In the genomic region with DNA sequence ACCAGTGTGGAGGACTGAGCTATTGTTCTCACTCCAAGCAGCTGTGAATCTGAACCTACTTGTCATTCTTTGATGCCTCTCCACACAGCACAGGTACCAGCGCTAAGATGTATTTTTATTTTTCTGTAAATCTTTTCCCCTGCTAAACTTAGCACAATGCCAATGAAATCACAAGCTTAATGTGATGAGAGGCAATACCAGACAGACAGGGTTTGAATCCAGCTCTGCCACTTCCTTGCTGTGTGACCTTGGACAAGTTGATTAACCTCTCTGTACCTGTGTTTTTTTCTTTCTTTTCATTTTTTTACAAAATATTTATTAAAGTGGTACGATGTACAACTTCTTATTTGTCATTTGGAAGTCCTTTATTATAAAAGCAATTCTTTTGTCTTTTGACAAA, we compare ENCODE assay signal across 20 cellular contexts.
DNase-seq lines count a peak whose midpoint lies in the region; ATAC-seq, FAIRE-seq and TF ChIP-seq lines count a peak whose summit lies in the region.
"Had no signal": no experiment of that assay in that cellular context is flagged by ENCODE, and none has a peak within 500 bp of the region (broad histone marks: within the 10 kb centered on the region; RNA-seq: fewer than 3 reads in every experiment).

No MANE protein-coding gene starts in this region.

- intact Hi-C loops in HepG2 (cut with micrococcal nuclease; ENCODE audit: unreplicated experiment) (no loop called here), right lobe of liver (cut with DNase I) (no loop called here), K562 (cut with micrococcal nuclease) (no loop called here), testis (cut with DNase I; ENCODE audit: low total_unique reads) (no loop called here)

- H3K9ac ChIP-seq in HepG2 (ENCODE audit: insufficient read depth, low read depth, low read length) (no peak overlapping the region), K562 (ENCODE audit: insufficient read depth in 1 of 2, low read depth in 2 of 2, low read length in 2 of 2) (no peak overlapping the region)
- H3K9ac ChIP-seq: BLaER1 treated with 17β-estradiol and CSF1 and Interleukin-3, amounts not matched to agents 10 nM and 100 nM had no signal

- TF ChIP-seq CTCF in HepG2 (CRISPR knock-in tag; IDR thresholded peaks at IDR 0.05): no peak
- TF ChIP-seq CTCF in right lobe of liver (IDR thresholded peaks at IDR 0.05): no peak
- TF ChIP-seq CTCF in K562 (IDR thresholded peaks at IDR 0.05 in 2 of 3, conservative IDR thresholded peaks at IDR 0.05 in 1 of 3; ENCODE audit: insufficient read depth in 2 of 3, low read depth in 1 of 3, low read length in 3 of 3): no peak
- no peak for TF ChIP-seq CTCF in testis (IDR thresholded peaks at IDR 0.05)

- H3K4me2 ChIP-seq in HepG2 (ENCODE audit: low read depth, low read length): no peak overlapping the region
- no peak overlapping the region for H3K4me2 ChIP-seq in K562 (ENCODE audit: insufficient read depth, low read length)
- H3K4me2 ChIP-seq: A549; BLaER1 treated with 17β-estradiol and CSF1 and Interleukin-3, amounts not matched to agents 10 nM and 100 nM had no signal

- no peak for TF ChIP-seq POLR2A in HepG2 (IDR thresholded peaks at IDR 0.05; ENCODE audit: insufficient read depth in 1 of 2, low read depth in 2 of 2, low read length in 2 of 2)
- no peak for TF ChIP-seq POLR2A in right lobe of liver (IDR thresholded peaks at IDR 0.05)
- TF ChIP-seq POLR2A in K562 (conservative IDR thresholded peaks at IDR 0.05): no peak
- TF ChIP-seq POLR2A in testis (IDR thresholded peaks at IDR 0.05): no peak

- TF ChIP-seq EP300 in HepG2 (IDR thresholded peaks at IDR 0.05; ENCODE audit: low read depth in 2 of 2, low read length in 2 of 2) (no peak), HepG2 (CRISPR knock-in tag; IDR thresholded peaks at IDR 0.05; ENCODE audit: borderline replicate concordance) (no peak), K562 (IDR thresholded peaks at IDR 0.05; ENCODE audit: low read length) (no peak)

- WGBS in HepG2 (ENCODE audit: low lambda C conversion rate): 51% methylated on average over 2 of the region's 2 CpGs
- WGBS in right lobe of liver (ENCODE audit: insufficient coverage, low coverage, low lambda C conversion rate, missing lambda C conversion rate): 63% methylated on average over 2 of the region's 2 CpGs
- 3% methylated on average over 2 of the region's 2 CpGs for WGBS in K562 (ENCODE audit: insufficient coverage, low coverage, missing lambda C conversion rate)
- WGBS in testis, 2 donors: 88 to 91% methylated on average over 2 of the region's 2 CpGs

- H3K27ac ChIP-seq in HepG2 (ENCODE audit: extremely low read length, insufficient read depth, low read length) (no peak overlapping the region), right lobe of liver (no peak overlapping the region), K562 (ENCODE audit: extremely low read depth, low read depth, low read length) (no peak overlapping the region), testis (no peak overlapping the region)
- H3K27ac ChIP-seq: 22Rv1; A549; BLaER1 treated with 17β-estradiol and CSF1 and Interleukin-3, amounts not matched to agents 10 nM and 100 nM; C4-2B had no signal

- H3K4me3 ChIP-seq in HepG2 (replicated peaks in 1 of 3; ENCODE audit: insufficient read depth in 1 of 3, low read depth in 2 of 3, low read length in 3 of 3) (no peak overlapping the region), right lobe of liver (no peak overlapping the region), K562 (no peak overlapping the region), testis (no peak overlapping the region)
- H3K4me3 ChIP-seq: A549; BLaER1 treated with 17β-estradiol and CSF1 and Interleukin-3, amounts not matched to agents 10 nM and 100 nM had no signal

- H3K4me1 ChIP-seq in HepG2 (ENCODE audit: insufficient read depth, low read length): no peaks in the 10 kb centered on the region
- no peaks in the 10 kb centered on the region for H3K4me1 ChIP-seq in right lobe of liver
- no peaks in the 10 kb centered on the region for H3K4me1 ChIP-seq in K562 (replicated peaks in 1 of 2; ENCODE audit: control insufficient read depth in 2 of 2, insufficient read depth in 2 of 2, low read length in 2 of 2)
- no peaks in the 10 kb centered on the region for H3K4me1 ChIP-seq in testis
- H3K4me1 ChIP-seq: A549, Caco-2 had no signal

- no peak for DNase-seq in HepG2 (ENCODE audit: low spot score)
- no peak for DNase-seq in right lobe of liver
- no peak for DNase-seq in K562 (ENCODE audit: extremely low read depth in 1 of 4, low spot score in 3 of 4)
- no peak for DNase-seq in testis
- DNase-seq in NCI-H1436 treated with DMSO at 0.1 percent for 48 hours (lab: John Stamatoyannopoulos, UW): no peak
- DNase-seq: AML-193; Caco-2; Calu3; CD4-positive, alpha-beta T cell; CD8-positive, alpha-beta T cell; DMS79 treated with DMSO at 0.1 percent for 48 hours; GF-D8 had no signal

- POLR2A ChIA-PET in HepG2 (lab: Yijun Ruan, JAX) (no interaction called here), K562 (lab: Yijun Ruan, JAX) (interaction anchor here (0.7 kb wide), 1 partner anchor 360 kb away, joined by 3 read pairs; no protein-coding TSS in a partner anchor)

- H3K9me3 ChIP-seq in HepG2 (ENCODE audit: low read length) (peaks cover 9% of the 10 kb centered on the region; the same call in 1 of the 2 replicates), right lobe of liver (no peaks in the 10 kb centered on the region), K562 (replicated peaks; ENCODE audit: control insufficient read depth, insufficient read depth, low read depth, low read length) (no peaks in the 10 kb centered on the region), testis (no peaks in the 10 kb centered on the region)
- H3K9me3 ChIP-seq: Caco-2 had no signal

- no TSS peak for BruUV-seq in HepG2 (replicated peaks; lab: Mats Ljungman, UMichigan)
- BruUV-seq in K562 (replicated peaks; lab: Mats Ljungman, UMichigan): no TSS peak

- H3K9me1 ChIP-seq in K562 (ENCODE audit: control insufficient read depth, insufficient read depth, low read length): no peaks in the 10 kb centered on the region

- in situ Hi-C loops in HepG2 (cut with HindIII; ENCODE audit: extremely low pct_ligation_motif_present, low pct_unique_long_range_greater_than_20kb): no loop called here
- in situ Hi-C loops in K562 (cut with MboI): no loop called here

- H4K20me1 ChIP-seq in HepG2 (ENCODE audit: insufficient read depth, low read length): no peaks in the 10 kb centered on the region
- no peaks in the 10 kb centered on the region for H4K20me1 ChIP-seq in K562 (replicated peaks; ENCODE audit: control insufficient read depth, insufficient read depth, low read length)
- H4K20me1 ChIP-seq: BLaER1 treated with 17β-estradiol and CSF1 and Interleukin-3, amounts not matched to agents 10 nM and 100 nM had no signal

- FAIRE-seq in HepG2 (lab: Jason Lieb, UNC) (no peak), K562 (lab: Jason Lieb, UNC) (no peak)
- FAIRE-seq: A549, D721Med, G401.6, GM12891, GM19239 had no signal

- H2AFZ ChIP-seq in HepG2 (ENCODE audit: low read length) (no peak overlapping the region), K562 (ENCODE audit: low read depth, low read length) (no peak overlapping the region)

- CTCF ChIA-PET in HepG2 (lab: Yijun Ruan, JAX; ENCODE audit: low intra/inter-chr PET ratio, low total read pairs): no interaction called here
- CTCF ChIA-PET in K562 (lab: Yijun Ruan, JAX; ENCODE audit: low intra/inter-chr PET ratio): no interaction called here

- no peaks in the 10 kb centered on the region for H3K36me3 ChIP-seq in HepG2 (replicated peaks in 1 of 2; ENCODE audit: control insufficient read depth in 1 of 2, insufficient read depth in 2 of 2, low read length in 2 of 2)
- H3K36me3 ChIP-seq in right lobe of liver: no peaks in the 10 kb centered on the region
- no peaks in the 10 kb centered on the region for H3K36me3 ChIP-seq in K562 (ENCODE audit: control insufficient read depth, insufficient read depth, low read length)
- no peaks in the 10 kb centered on the region for H3K36me3 ChIP-seq in testis (ENCODE audit: low read depth, missing control alignments)
- H3K36me3 ChIP-seq: BLaER1 treated with 17β-estradiol and CSF1 and Interleukin-3, amounts not matched to agents 10 nM and 100 nM had no signal

- no peak for TF ChIP-seq RAD21 in HepG2 (CRISPR knock-in tag; IDR thresholded peaks at IDR 0.05)
- TF ChIP-seq RAD21 in K562 (CRISPR knock-in tag; conservative IDR thresholded peaks at IDR 0.05 in 1 of 2, IDR thresholded peaks at IDR 0.05 in 1 of 2): no peak

- peaks cover 0 to 17% of the 10 kb centered on the region in 2 experiments; a peak in 3 of 5 replicates for H3K27me3 ChIP-seq in HepG2 (ENCODE audit: control insufficient read depth in 1 of 2, insufficient read depth in 2 of 2, low read length in 2 of 2)
- H3K27me3 ChIP-seq in right lobe of liver: no peaks in the 10 kb centered on the region
- H3K27me3 ChIP-seq in K562 (ENCODE audit: control insufficient read depth in 2 of 2, insufficient read depth in 2 of 2, low read length in 2 of 2): no peaks in the 10 kb centered on the region
- no peaks in the 10 kb centered on the region for H3K27me3 ChIP-seq in testis
- H3K27me3 ChIP-seq: BLaER1 treated with 17β-estradiol and CSF1 and Interleukin-3, amounts not matched to agents 10 nM and 100 nM had no signal

- ATAC-seq in HepG2 (no peak), right lobe of liver (no peak), K562 (no peak)
- ATAC-seq: A549; CD8-positive, alpha-beta T cell had no signal

- H3K79me2 ChIP-seq in HepG2 (ENCODE audit: insufficient read depth, low read length) (no peaks in the 10 kb centered on the region), K562 (ENCODE audit: control insufficient read depth, insufficient read depth, low read length) (no peaks in the 10 kb centered on the region)

TF ChIP-seq in HepG2, 621 proteins besides CTCF, POLR2A, EP300 and RAD21:
- TF ChIP-seq ZNF768 (CRISPR knock-in tag; IDR thresholded peaks at IDR 0.05): peak; percentile 31; the same call in 1 of the 2 replicates
- TF ChIP-seq ZSCAN9 (CRISPR knock-in tag; IDR thresholded peaks at IDR 0.05; ENCODE audit: borderline replicate concordance): no peak

TF ChIP-seq in K562, 482 proteins besides CTCF, POLR2A, EP300 and RAD21 (continues in another document):
- TF ChIP-seq EZH2 (IDR thresholded peaks at IDR 0.05; ENCODE audit: borderline replicate concordance, low read depth, low read length) (no peak), RBM25 (IDR thresholded peaks at IDR 0.05; ENCODE audit: low read depth, low read length, severe bottlenecking) (peak; percentile 58), ZFP36 (IDR thresholded peaks at IDR 0.05; ENCODE audit: low read depth, low read length, partially characterized antibody) (peak; percentile 16), KHSRP (IDR thresholded peaks at IDR 0.05) (no peak), ZNF79 (CRISPR knock-in tag; IDR thresholded peaks at IDR 0.05; ENCODE audit: low read depth) (no peak)
- TF ChIP-seq, protein P1, sequence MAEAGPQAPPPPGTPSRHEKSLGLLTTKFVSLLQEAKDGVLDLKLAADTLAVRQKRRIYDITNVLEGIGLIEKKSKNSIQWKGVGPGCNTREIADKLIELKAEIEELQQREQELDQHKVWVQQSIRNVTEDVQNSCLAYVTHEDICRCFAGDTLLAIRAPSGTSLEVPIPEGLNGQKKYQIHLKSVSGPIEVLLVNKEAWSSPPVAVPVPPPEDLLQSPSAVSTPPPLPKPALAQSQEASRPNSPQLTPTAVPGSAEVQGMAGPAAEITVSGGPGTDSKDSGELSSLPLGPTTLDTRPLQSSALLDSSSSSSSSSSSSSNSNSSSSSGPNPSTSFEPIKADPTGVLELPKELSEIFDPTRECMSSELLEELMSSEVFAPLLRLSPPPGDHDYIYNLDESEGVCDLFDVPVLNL (CRISPR knock-in tag; IDR thresholded peaks at IDR 0.05; ENCODE audit: low read depth): no peak
